In genomic region chr7:45888993-45889366, GRCh38 we compare ENCODE assay signal across 1 cellular context.
A peak's percentile ranks its signal among the peaks of the same experiment; 100 is the strongest.
TF ChIP-seq lines count a peak whose summit lies in the region.

No MANE protein-coding gene starts in this region.

TF ChIP-seq in HepG2, 621 proteins besides CTCF, POLR2A, EP300 and RAD21 (continued from another document and continues in another):
- TF ChIP-seq HNF1A (IDR thresholded peaks at IDR 0.05; ENCODE audit: low read depth) = no peak
- TF ChIP-seq HNF1A (CRISPR knock-in tag; IDR thresholded peaks at IDR 0.05; ENCODE audit: borderline replicate concordance) = no peak
- TF ChIP-seq KMT2B (CRISPR knock-in tag; IDR thresholded peaks at IDR 0.05) = no peak
- no peak for TF ChIP-seq E2F1 (CRISPR knock-in tag; IDR thresholded peaks at IDR 0.05)
- no peak for TF ChIP-seq TEAD3 (CRISPR knock-in tag; optimal IDR thresholded peaks at IDR 0.05; ENCODE audit: borderline replicate concordance)
- TF ChIP-seq RFX1 (IDR thresholded peaks at IDR 0.05) = no peak
- no peak for TF ChIP-seq CREM (IDR thresholded peaks at IDR 0.05)
- no peak for TF ChIP-seq CREM (CRISPR knock-in tag; IDR thresholded peaks at IDR 0.05)
- TF ChIP-seq SCMH1 (CRISPR knock-in tag; IDR thresholded peaks at IDR 0.05; ENCODE audit: borderline replicate concordance) = no peak
- no peak; the same call in 1 of the 2 replicates for TF ChIP-seq ZNF10 (CRISPR knock-in tag; IDR thresholded peaks at IDR 0.05; ENCODE audit: borderline replicate concordance, low read depth)
- TF ChIP-seq KDM5A (IDR thresholded peaks at IDR 0.05; ENCODE audit: borderline replicate concordance, low read length) = 0 out of 2 replicates have a peak, but pooled peaks have one; percentile 9
- TF ChIP-seq RCOR2 (CRISPR knock-in tag; IDR thresholded peaks at IDR 0.05) = no peak
- no peak for TF ChIP-seq TBX2 (CRISPR knock-in tag; IDR thresholded peaks at IDR 0.05; ENCODE audit: borderline replicate concordance)
- TF ChIP-seq ZNF841 (CRISPR knock-in tag; IDR thresholded peaks at IDR 0.05; ENCODE audit: borderline replicate concordance) = 0 out of 2 replicates have a peak, but pooled peaks have one; percentile 38
- no peak for TF ChIP-seq RBM39 (IDR thresholded peaks at IDR 0.05; ENCODE audit: low read depth, low read length, poor library complexity, severe bottlenecking)
- no peak for TF ChIP-seq YEATS2 (CRISPR knock-in tag; IDR thresholded peaks at IDR 0.05; ENCODE audit: borderline replicate concordance)
- no peak for TF ChIP-seq ONECUT2 (CRISPR knock-in tag; IDR thresholded peaks at IDR 0.05)
- TF ChIP-seq ZNF773 (CRISPR knock-in tag; IDR thresholded peaks at IDR 0.05; ENCODE audit: borderline replicate concordance) = no peak
- no peak for TF ChIP-seq ZNF598 (CRISPR knock-in tag; IDR thresholded peaks at IDR 0.05; ENCODE audit: borderline replicate concordance)
- no peak for TF ChIP-seq CC2D1A (CRISPR knock-in tag; IDR thresholded peaks at IDR 0.05)
- TF ChIP-seq MATR3 (CRISPR knock-in tag; IDR thresholded peaks at IDR 0.05) = no peak
- no peak for TF ChIP-seq SP5 (CRISPR knock-in tag; IDR thresholded peaks at IDR 0.05; ENCODE audit: borderline replicate concordance, low read depth)
- TF ChIP-seq MAZ (IDR thresholded peaks at IDR 0.05; ENCODE audit: borderline replicate concordance, low read depth, low read length) = no peak
- TF ChIP-seq MAZ (CRISPR knock-in tag; IDR thresholded peaks at IDR 0.05; ENCODE audit: low read depth) = no peak; the same call in 1 of the 2 replicates
- no peak; the same call in 1 of the 2 replicates for TF ChIP-seq MEF2D (CRISPR knock-in tag; IDR thresholded peaks at IDR 0.05)
- peak; percentile 96 for TF ChIP-seq ZNF737 (CRISPR knock-in tag; IDR thresholded peaks at IDR 0.05; ENCODE audit: borderline replicate concordance)
- TF ChIP-seq GZF1 (CRISPR knock-in tag; IDR thresholded peaks at IDR 0.05) = 0 out of 2 replicates have a peak, but pooled peaks have one; percentile 4
- no peak for TF ChIP-seq ZBTB8A (CRISPR knock-in tag; IDR thresholded peaks at IDR 0.05; ENCODE audit: borderline replicate concordance, low read depth)
- TF ChIP-seq SAFB2 (CRISPR knock-in tag; IDR thresholded peaks at IDR 0.05; ENCODE audit: borderline replicate concordance, low read depth) = no peak
- TF ChIP-seq ZNF674 (CRISPR knock-in tag; IDR thresholded peaks at IDR 0.05; ENCODE audit: low read depth) = no peak
- TF ChIP-seq DMAP1 (CRISPR knock-in tag; IDR thresholded peaks at IDR 0.05) = no peak
- no peak for TF ChIP-seq TCF7L2 (IDR thresholded peaks at IDR 0.05; ENCODE audit: low read depth, low read length)
- TF ChIP-seq ELF3 (CRISPR knock-in tag; IDR thresholded peaks at IDR 0.05) = no peak
- TF ChIP-seq ZNF670 (CRISPR knock-in tag; IDR thresholded peaks at IDR 0.05; ENCODE audit: borderline replicate concordance) = peak; percentile 20
- no peak for TF ChIP-seq ZNF678 (CRISPR knock-in tag; IDR thresholded peaks at IDR 0.05)
- TF ChIP-seq SRF (IDR thresholded peaks at IDR 0.05; ENCODE audit: low read depth, low read length) = no peak
- TF ChIP-seq ZNF230 (CRISPR knock-in tag; IDR thresholded peaks at IDR 0.05) = no peak
- TF ChIP-seq ZNF709 (CRISPR knock-in tag; IDR thresholded peaks at IDR 0.05) = no peak
- no peak for TF ChIP-seq MXI1 (IDR thresholded peaks at IDR 0.05; ENCODE audit: borderline replicate concordance, low read depth, low read length)
- TF ChIP-seq TFAP4 (IDR thresholded peaks at IDR 0.05; ENCODE audit: borderline replicate concordance, low read depth) = no peak
- TF ChIP-seq CAMTA2 (CRISPR knock-in tag; IDR thresholded peaks at IDR 0.05; ENCODE audit: borderline replicate concordance) = no peak
- TF ChIP-seq HINFP (CRISPR knock-in tag; IDR thresholded peaks at IDR 0.05; ENCODE audit: low read depth) = no peak
- no peak for TF ChIP-seq SETDB1 (CRISPR knock-in tag; IDR thresholded peaks at IDR 0.05; ENCODE audit: borderline replicate concordance)
- no peak for TF ChIP-seq ZNF777 (CRISPR knock-in tag; IDR thresholded peaks at IDR 0.05)
- no peak for TF ChIP-seq SMAD3 (CRISPR knock-in tag; IDR thresholded peaks at IDR 0.05)
- TF ChIP-seq ZFP36L2 (CRISPR knock-in tag; IDR thresholded peaks at IDR 0.05) = no peak; the same call in 1 of the 2 replicates
- TF ChIP-seq NR2F6 (IDR thresholded peaks at IDR 0.05) = no peak
- no peak for TF ChIP-seq NR2F6 (CRISPR knock-in tag; IDR thresholded peaks at IDR 0.05)
- TF ChIP-seq KDM2A (CRISPR knock-in tag; IDR thresholded peaks at IDR 0.05; ENCODE audit: borderline replicate concordance, low read depth) = no peak
- TF ChIP-seq NR2F1 (CRISPR knock-in tag; IDR thresholded peaks at IDR 0.05) = no peak
- TF ChIP-seq ZNF766 (CRISPR knock-in tag; IDR thresholded peaks at IDR 0.05; ENCODE audit: borderline replicate concordance) = no peak
- peak; percentile 73 for TF ChIP-seq ZBTB42 (CRISPR knock-in tag; IDR thresholded peaks at IDR 0.05)
- TF ChIP-seq CHD2 (IDR thresholded peaks at IDR 0.05; ENCODE audit: low read depth, low read length) = no peak
- TF ChIP-seq HNRNPH1 (optimal IDR thresholded peaks at IDR 0.05; ENCODE audit: low read depth, low read length) = no peak
- no peak for TF ChIP-seq CSRNP2 (CRISPR knock-in tag; conservative IDR thresholded peaks at IDR 0.05; ENCODE audit: low read depth)
- no peak; the same call in 1 of the 2 replicates for TF ChIP-seq HOXA5 (CRISPR knock-in tag; IDR thresholded peaks at IDR 0.05)
- TF ChIP-seq PATZ1 (CRISPR knock-in tag; IDR thresholded peaks at IDR 0.05) = no peak
- TF ChIP-seq KAT8 (CRISPR knock-in tag; IDR thresholded peaks at IDR 0.05) = no peak
- TF ChIP-seq REL (CRISPR knock-in tag; conservative IDR thresholded peaks at IDR 0.05) = no peak
- no peak for TF ChIP-seq ZNF609 (CRISPR knock-in tag; IDR thresholded peaks at IDR 0.05; ENCODE audit: borderline replicate concordance)
- TF ChIP-seq ZNF143 (CRISPR knock-in tag; IDR thresholded peaks at IDR 0.05) = no peak; the same call in 1 of the 2 replicates
- TF ChIP-seq FOSL1 (CRISPR knock-in tag; IDR thresholded peaks at IDR 0.05; ENCODE audit: borderline replicate concordance) = no peak
